ENCODE assay signal across 9 cellular contexts in genomic region chr1:32204943-32205361, GRCh38. TPM values are rescaled to one million over a fixed set of nuclear protein-coding genes. Genes with fewer than 3 reads are reported as not detected.
DNase-seq lines count a peak whose midpoint lies in the region; ATAC-seq and TF ChIP-seq lines count a peak whose summit lies in the region.
"Had no signal": no experiment of that assay in that cellular context is flagged by ENCODE, and none has a peak within 500 bp of the region (broad histone marks: within the 10 kb centered on the region; RNA-seq: fewer than 3 reads in every experiment).

No MANE protein-coding gene starts in this region.

- H3K9me3 Mint-ChIP-seq in activated T-helper 17 cell treated with anti-CD3 and anti-CD28 coated beads, Interleukin-2, amount 50 U/mL, for 72 hours = no peaks in the 10 kb centered on the region
- no peaks in the 10 kb centered on the region for H3K9me3 Mint-ChIP-seq in immature natural killer cell

- no peaks in the 10 kb centered on the region for H4K20me1 ChIP-seq in SK-N-SH (ENCODE audit: insufficient read depth)

- 38% methylated on average over 20 of the region's 26 CpGs for WGBS in SK-N-SH (ENCODE audit: low lambda C conversion rate)

- peaks cover 20% of the 10 kb centered on the region for H3K4me1 Mint-ChIP-seq in activated T-helper 17 cell treated with anti-CD3 and anti-CD28 coated beads, Interleukin-2, amount 50 U/mL, for 72 hours
- peaks cover 49 to 52% of the 10 kb centered on the region in 2 donors for H3K4me1 Mint-ChIP-seq in immature natural killer cell

- H3K27ac ChIP-seq in SK-N-SH (ENCODE audit: low read depth in 2 of 2, low read length in 1 of 2) (peak overlapping the region in 1 of 2 experiments; percentile 6; a peak in 2 of 4 replicates), subcutaneous abdominal adipose tissue (ENCODE audit: low read depth, low read length) (peak overlapping the region; percentile 10)

- no peak overlapping the region for H2AFZ ChIP-seq in SK-N-SH (ENCODE audit: low read depth)

- peaks cover 0 to 5% of the 10 kb centered on the region in 2 experiments for H3K36me3 ChIP-seq in SK-N-SH (replicated peaks in 1 of 2; ENCODE audit: control insufficient read depth in 1 of 2, insufficient read depth in 2 of 2, low read length in 1 of 2)
- H3K36me3 ChIP-seq in subcutaneous abdominal adipose tissue (ENCODE audit: control insufficient read depth in 5 of 5, insufficient read depth in 5 of 5, low read length in 5 of 5) = no peaks in the 10 kb centered on the region

- H3F3A ChIP-seq in SK-N-SH (replicated peaks; ENCODE audit: insufficient read depth) = peaks cover 5% of the 10 kb centered on the region

- TF ChIP-seq CTCF in SK-N-SH (IDR thresholded peaks at IDR 0.05) = no peak
- no peak for TF ChIP-seq CTCF in GM10266 (IDR thresholded peaks at IDR 0.05; ENCODE audit: control insufficient read depth, insufficient read depth, low read depth, missing control alignments)

- H3K27me3 ChIP-seq in SK-N-SH (ENCODE audit: insufficient read depth) = no peaks in the 10 kb centered on the region
- peaks cover 0 to 2% (median 0%) of the 10 kb centered on the region in 5 donors for H3K27me3 ChIP-seq in subcutaneous abdominal adipose tissue (ENCODE audit: control insufficient read depth in 5 of 5, insufficient read depth in 4 of 5, low read length in 5 of 5)

- CTCF ChIA-PET in SK-N-SH (lab: Yijun Ruan, JAX) = interaction anchor here (0.6 to 5.5 kb wide), 4 partner anchors 11 to 180 kb away, joined by 3 to 39 read pairs (median 4); no protein-coding TSS in a partner anchor

- no peak overlapping the region for H3K27ac Mint-ChIP-seq in activated T-helper 17 cell treated with anti-CD3 and anti-CD28 coated beads, Interleukin-2, amount 50 U/mL, for 72 hours
- peak overlapping the region; percentile 71 to 87 (median 81) for H3K27ac Mint-ChIP-seq in immature natural killer cell

- peaks cover 4% of the 10 kb centered on the region; the same call in 1 of the 2 replicates for H3K79me2 ChIP-seq in SK-N-SH (ENCODE audit: insufficient read depth)

- no peak for TF ChIP-seq EP300 in SK-N-SH (IDR thresholded peaks at IDR 0.05; ENCODE audit: borderline replicate concordance in 1 of 2, low read depth in 1 of 2, low read length in 1 of 2)

- H3K9ac ChIP-seq in SK-N-SH (peak overlapping the region; percentile 82), subcutaneous abdominal adipose tissue (ENCODE audit: low read length in 5 of 5) (peak overlapping the region in 4 of 5 donors; percentile 58 to 93 (median 82))

- H3K9me3 ChIP-seq in SK-N-SH (no peaks in the 10 kb centered on the region), subcutaneous abdominal adipose tissue (ENCODE audit: control insufficient read depth in 5 of 5, low read length in 5 of 5) (no peaks in the 10 kb centered on the region)

- H3K4me2 ChIP-seq in SK-N-SH = peak overlapping the region; percentile 95

- H3K27me3 Mint-ChIP-seq in activated T-helper 17 cell treated with anti-CD3 and anti-CD28 coated beads, Interleukin-2, amount 50 U/mL, for 72 hours = no peaks in the 10 kb centered on the region
- peaks cover 0 to 12% (median 5%) of the 10 kb centered on the region in 3 donors for H3K27me3 Mint-ChIP-seq in immature natural killer cell (ENCODE audit: low read depth in 3 of 3)

- DNase-seq in SK-N-SH (peak; percentile 39), immature natural killer cell (no peak), superior temporal gyrus (ENCODE audit: extremely low spot score) (no peak), GM10266 (ENCODE audit: extremely low spot score) (no peak), NCI-H187 (lab: John Stamatoyannopoulos, UW) (no peak)

- POLR2A ChIA-PET in SK-N-SH (lab: Yijun Ruan, JAX) = interaction anchor here (0.6 to 2.4 kb wide), 2 partner anchors 11 to 18 kb away, joined by 3 to 10 read pairs; no protein-coding TSS in a partner anchor

- ATAC-seq in SK-N-SH treated with all-trans-retinoic acid at 6 μM for 48 hours = no peak
- no peak for ATAC-seq in activated T-helper 17 cell treated with anti-CD3 and anti-CD28 coated beads, Interleukin-2, amount 50 U/mL, for 72 hours (replicated peaks)

- TF ChIP-seq RAD21 in SK-N-SH (IDR thresholded peaks at IDR 0.05; ENCODE audit: low read length) = no peak

- H3K4me3 ChIP-seq in SK-N-SH (ENCODE audit: low read depth in 2 of 2, low read length in 1 of 2) = peak overlapping the region; percentile 65 to 89
- H3K4me3 ChIP-seq in subcutaneous abdominal adipose tissue (ENCODE audit: low read depth in 1 of 5, low read length in 5 of 5) = peak overlapping the region; percentile 65 to 87 (median 77)

- H3K4me3 Mint-ChIP-seq in activated T-helper 17 cell treated with anti-CD3 and anti-CD28 coated beads, Interleukin-2, amount 50 U/mL, for 72 hours = peak overlapping the region; percentile 88
- H3K4me3 Mint-ChIP-seq in immature natural killer cell = peak overlapping the region; percentile 84 to 88 (median 85)

- no peaks in the 10 kb centered on the region for H3K36me3 Mint-ChIP-seq in activated T-helper 17 cell treated with anti-CD3 and anti-CD28 coated beads, Interleukin-2, amount 50 U/mL, for 72 hours (ENCODE audit: low read depth)
- H3K36me3 Mint-ChIP-seq in immature natural killer cell = no peaks in the 10 kb centered on the region

- no peaks in the 10 kb centered on the region for H3K9me2 ChIP-seq in SK-N-SH

- peaks cover 2 to 39% of the 10 kb centered on the region in 2 experiments; a peak in 2 of 4 replicates for H3K4me1 ChIP-seq in SK-N-SH (ENCODE audit: control insufficient read depth in 1 of 2, insufficient read depth in 2 of 2, low read depth in 1 of 2, low read length in 1 of 2)
- H3K4me1 ChIP-seq in subcutaneous abdominal adipose tissue (ENCODE audit: control insufficient read depth in 5 of 5, insufficient read depth in 5 of 5, low read length in 5 of 5) = peaks cover 6 to 46% (median 38%) of the 10 kb centered on the region in 5 donors

TF ChIP-seq in SK-N-SH, 30 proteins besides CTCF, POLR2A, EP300 and RAD21 (continues in another document):
- no peak for TF ChIP-seq FOSL2 (IDR thresholded peaks at IDR 0.05; ENCODE audit: borderline replicate concordance, low read depth)
- no peak for TF ChIP-seq CHD2 (IDR thresholded peaks at IDR 0.05; ENCODE audit: low read length, partially characterized antibody)
- TF ChIP-seq USF1 (IDR thresholded peaks at IDR 0.05; ENCODE audit: borderline replicate concordance, low read depth) = no peak
- TF ChIP-seq NRF1 (IDR thresholded peaks at IDR 0.05; ENCODE audit: low read depth, low read length) = no peak

TF ChIP-seq in SK-N-SH treated with all-trans-retinoic acid at 6 μM for 48 hours, 23 proteins besides CTCF, POLR2A, EP300 and RAD21 (continues in another document):
- no peak for TF ChIP-seq OSR1 (CRISPR knock-in tag; IDR thresholded peaks at IDR 0.05)
- no peak for TF ChIP-seq POU6F1 (CRISPR knock-in tag; IDR thresholded peaks at IDR 0.05; ENCODE audit: borderline replicate concordance, low read depth)
- no peak for TF ChIP-seq TCF4 (CRISPR knock-in tag; IDR thresholded peaks at IDR 0.05; ENCODE audit: borderline replicate concordance)
- TF ChIP-seq ARNTL (CRISPR knock-in tag; IDR thresholded peaks at IDR 0.05; ENCODE audit: borderline replicate concordance, low read depth) = no peak

RNA-seq across cellular contexts. Expression of gene IQCC, which starts 0.5 kb away (rescaled TPM):
- polyA plus RNA-seq in SK-N-SH (2012; rRNA removed) = 2.4 and 2.9 TPM in 2 replicates
- polyA plus RNA-seq in SK-N-SH (2012; cell fraction: cytosol; rRNA removed) = 1.5 and 2.3 TPM in 2 replicates
- polyA plus RNA-seq in SK-N-SH (2012; cell fraction: nucleus; rRNA removed) = 2.9 and 3.6 TPM in 2 replicates
- total RNA-seq in activated T-helper 17 cell treated with anti-CD3 and anti-CD28 coated beads, Interleukin-2, amount 50 U/mL, for 72 hours = 1 to 10 TPM; 3.4 to 5.5 TPM
- polyA plus RNA-seq in immature natural killer cell = under 1 TPM in 2 of 3 donors, not detected in 1; 0.29 to 0.85 TPM

RNA-seq across cellular contexts. Expression of gene DCDC2B, which starts 3.9 kb away (rescaled TPM):
- polyA plus RNA-seq in SK-N-SH (2012; rRNA removed) = not detected in 2 replicates
- polyA plus RNA-seq in SK-N-SH (2012; cell fraction: cytosol; rRNA removed) = not detected in 2 replicates
- polyA plus RNA-seq in SK-N-SH (2012; cell fraction: nucleus; rRNA removed) = 0.05 TPM in 1 of 2 replicates, not detected in the other
- total RNA-seq in activated T-helper 17 cell treated with anti-CD3 and anti-CD28 coated beads, Interleukin-2, amount 50 U/mL, for 72 hours = under 1 TPM; 0.28 to 0.37 TPM
- not detected for polyA plus RNA-seq in immature natural killer cell
- total RNA-seq: occipital lobe had no signal

RNA-seq across cellular contexts. Expression of gene CCDC28B, which starts 4.6 kb away (rescaled TPM):
- polyA plus RNA-seq in SK-N-SH (2012; rRNA removed) (18.8 and 26.3 TPM in 2 replicates), immature natural killer cell (10 to 100 TPM; 61.2 to 67.1 (median 65.5) TPM)
- polyA plus RNA-seq in SK-N-SH (2012; cell fraction: cytosol; rRNA removed) = 17.7 and 20.0 TPM in 2 replicates
- 15.6 and 22.9 TPM in 2 replicates for polyA plus RNA-seq in SK-N-SH (2012; cell fraction: nucleus; rRNA removed)
- 10 to 100 TPM in 1 of 2 donors, 1 to 10 TPM in 1; 7.0 to 14.3 TPM for total RNA-seq in activated T-helper 17 cell treated with anti-CD3 and anti-CD28 coated beads, Interleukin-2, amount 50 U/mL, for 72 hours

RNA-seq across cellular contexts. Expression of gene TMEM234, which starts 17.2 kb away (rescaled TPM):
- 31.8 and 31.9 TPM in 2 replicates for polyA plus RNA-seq in SK-N-SH (2012; rRNA removed)
- 15.8 and 16.2 TPM in 2 replicates for polyA plus RNA-seq in SK-N-SH (2012; cell fraction: cytosol; rRNA removed)
- 122 and 134 TPM in 2 replicates for polyA plus RNA-seq in SK-N-SH (2012; cell fraction: nucleus; rRNA removed)
- 10 to 100 TPM; 11.4 to 12.9 TPM for total RNA-seq in activated T-helper 17 cell treated with anti-CD3 and anti-CD28 coated beads, Interleukin-2, amount 50 U/mL, for 72 hours
- 10 to 100 TPM in 1 of 3 donors, 1 to 10 TPM in 2; 6.7 to 14.3 (median 9.8) TPM for polyA plus RNA-seq in immature natural killer cell

RNA-seq across cellular contexts. Expression of gene EIF3I, which starts 17.3 kb away (rescaled TPM):
- 463 and 479 TPM in 2 replicates for polyA plus RNA-seq in SK-N-SH (2012; rRNA removed)
- 440 and 513 TPM in 2 replicates for polyA plus RNA-seq in SK-N-SH (2012; cell fraction: cytosol; rRNA removed)
- polyA plus RNA-seq in SK-N-SH (2012; cell fraction: nucleus; rRNA removed) = 213 and 215 TPM in 2 replicates
- total RNA-seq in activated T-helper 17 cell treated with anti-CD3 and anti-CD28 coated beads, Interleukin-2, amount 50 U/mL, for 72 hours = 100 to 1,000 TPM; 203 to 303 TPM
- 100 to 1,000 TPM; 189 to 313 (median 197) TPM for polyA plus RNA-seq in immature natural killer cell
